In genomic region chr7:100426516-100426915, GRCh38 we compare ENCODE assay signal across 15 cellular contexts.
DNase-seq lines count a peak whose midpoint lies in the region; ATAC-seq lines count a peak whose summit lies in the region.
"Had no signal": no experiment of that assay in that cellular context is flagged by ENCODE, and none has a peak within 500 bp of the region (broad histone marks: within the 10 kb centered on the region; RNA-seq: fewer than 3 reads in every experiment).

No MANE protein-coding gene starts in this region.

- H3K27ac Mint-ChIP-seq in memory B cell, result peak overlapping the region; percentile 19
- H3K27ac Mint-ChIP-seq in activated T-cell treated with anti-CD3 and anti-CD28 coated beads, Interleukin-2, amount 50 U/mL, for 24 hours, result no peak overlapping the region
- H3K27ac Mint-ChIP-seq: GM23338, HFFc6 had no signal

- H3K4me1 Mint-ChIP-seq in memory B cell, result peaks cover 13% of the 10 kb centered on the region
- peaks cover 20% of the 10 kb centered on the region for H3K4me1 Mint-ChIP-seq in activated T-cell treated with anti-CD3 and anti-CD28 coated beads, Interleukin-2, amount 50 U/mL, for 24 hours (ENCODE audit: low read depth)

- H3K36me3 Mint-ChIP-seq in memory B cell, result peaks cover 3% of the 10 kb centered on the region
- H3K36me3 Mint-ChIP-seq in activated T-cell treated with anti-CD3 and anti-CD28 coated beads, Interleukin-2, amount 50 U/mL, for 24 hours (ENCODE audit: low read depth), result peaks cover 31% of the 10 kb centered on the region

- no peaks in the 10 kb centered on the region for H3K9me3 Mint-ChIP-seq in memory B cell
- H3K9me3 Mint-ChIP-seq in activated T-cell treated with anti-CD3 and anti-CD28 coated beads, Interleukin-2, amount 50 U/mL, for 24 hours, result no peaks in the 10 kb centered on the region

- no peaks in the 10 kb centered on the region for H3K27me3 Mint-ChIP-seq in memory B cell
- H3K27me3 Mint-ChIP-seq in activated T-cell treated with anti-CD3 and anti-CD28 coated beads, Interleukin-2, amount 50 U/mL, for 24 hours, result peaks cover 4% of the 10 kb centered on the region

- no peak overlapping the region for H3K4me3 Mint-ChIP-seq in memory B cell
- no peak overlapping the region for H3K4me3 Mint-ChIP-seq in activated T-cell treated with anti-CD3 and anti-CD28 coated beads, Interleukin-2, amount 50 U/mL, for 24 hours
- H3K4me3 Mint-ChIP-seq: CD14-positive monocyte; CD4-positive, alpha-beta memory T cell; GM23338; HFFc6 had no signal

- no peak for ATAC-seq in memory B cell (ENCODE audit: low read depth)
- ATAC-seq: A549, GM23338 had no signal

- peak; percentile 46 for DNase-seq in NCI-H82 (lab: John Stamatoyannopoulos, UW)
- DNase-seq in NCI-H82 treated with DMSO at 0.1 percent for 48 hours (lab: John Stamatoyannopoulos, UW; ENCODE audit: unreplicated experiment), result no peak
- no peak for DNase-seq in memory B cell (ENCODE audit: low spot score in 2 of 2)
- DNase-seq in activated T-cell treated with anti-CD3 and anti-CD28 coated beads, Interleukin-2, amount 50 U/mL, for 24 hours, result no peak
- DNase-seq: CD4-positive, alpha-beta memory T cell; DMS153; DMS79; GF-D8; HCEC 1CT; HFFc6; IMR-90; KBM-7 had no signal
